In the genomic region with DNA sequence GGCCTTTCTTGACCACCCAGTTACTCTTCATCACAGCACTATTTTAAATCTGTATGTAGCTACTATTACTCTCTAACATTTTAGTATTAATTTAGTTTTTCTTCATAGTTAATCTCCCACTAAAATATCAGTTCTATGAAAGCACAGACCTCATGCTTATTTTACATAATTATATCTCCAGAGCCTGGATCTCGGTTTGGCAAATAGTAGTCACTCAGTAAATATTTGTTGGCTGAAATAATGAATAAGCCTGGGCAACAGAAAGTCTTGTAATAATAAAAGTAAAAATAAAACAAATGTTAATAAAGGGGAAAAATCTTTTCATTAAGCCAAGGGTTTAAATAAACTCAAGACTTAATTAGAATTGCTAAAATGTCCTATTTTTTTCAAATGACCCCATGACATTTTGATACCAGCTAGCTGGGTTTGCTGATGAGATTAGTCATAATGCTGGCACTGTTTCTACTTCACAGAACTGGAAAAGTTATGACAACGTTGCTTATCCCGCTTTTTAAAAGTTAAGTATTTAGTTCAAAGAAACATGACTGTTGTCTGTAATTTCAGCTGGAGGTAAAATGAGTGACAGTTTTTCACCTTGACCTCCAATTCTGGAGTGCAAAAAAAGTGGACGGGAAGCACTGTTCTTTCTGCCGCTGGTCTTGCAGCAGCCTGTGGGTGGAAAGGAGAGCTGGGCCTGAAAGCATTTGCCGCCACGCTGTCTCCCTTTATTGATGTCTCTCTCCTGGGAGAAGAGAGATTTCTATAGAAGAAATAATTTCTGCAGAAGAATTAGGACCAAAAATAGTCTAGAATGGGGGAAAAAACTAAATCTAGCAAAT, we compare ENCODE assay signal across 11 cellular contexts.
DNase-seq lines count a peak whose midpoint lies in the region; ATAC-seq and TF ChIP-seq lines count a peak whose summit lies in the region.
"Had no signal": no experiment of that assay in that cellular context is flagged by ENCODE, and none has a peak within 500 bp of the region (broad histone marks: within the 10 kb centered on the region; RNA-seq: fewer than 3 reads in every experiment).

No MANE protein-coding gene starts in this region.

- no peaks in the 10 kb centered on the region for H3K36me3 ChIP-seq in BLaER1 treated with 17β-estradiol and CSF1 and Interleukin-3, amounts not matched to agents 10 nM and 100 nM
- H3K36me3 ChIP-seq in adrenal gland (replicated peaks in 1 of 2) (no peaks in the 10 kb centered on the region), HAP-1 (replicated peaks) (no peaks in the 10 kb centered on the region)

- peak in 2 of 7 donors; percentile 23 to 33 for DNase-seq in adrenal gland
- DNase-seq in fibroblast of pulmonary artery (ENCODE audit: low read depth), result peak; percentile 18
- DNase-seq in neural crest cell (ENCODE audit: low read depth, low spot score), result no peak
- no peak for DNase-seq in stimulated activated CD4-positive, alpha-beta T cell treated with anti-CD3 and anti-CD28 coated beads, Interleukin-1b, Interleukin-23, amount 100 ng/mL, for 48 hours
- DNase-seq in HAP-1 (ENCODE audit: low spot score in 2 of 2), result no peak
- no peak for DNase-seq in Right ventricle myocardium inferior (ENCODE audit: missing footprints)
- DNase-seq: DMS79 treated with DMSO at 0.1 percent for 48 hours, NCI-H2171 treated with DMSO at 0.1 percent for 48 hours had no signal

- peak overlapping the region; percentile 40 for H3K27ac Mint-ChIP-seq in neural crest cell (ENCODE audit: unreplicated experiment)

- peak overlapping the region in 10 of 11 experiments; percentile 4 to 48 (median 22); a peak in 8 of 22 replicates for H3K4me2 ChIP-seq in BLaER1 treated with 17β-estradiol and CSF1 and Interleukin-3, amounts not matched to agents 10 nM and 100 nM

- H3K27me3 ChIP-seq in BLaER1 treated with 17β-estradiol and CSF1 and Interleukin-3, amounts not matched to agents 10 nM and 100 nM, result no peaks in the 10 kb centered on the region
- H3K27me3 ChIP-seq in adrenal gland, result no peaks in the 10 kb centered on the region
- no peaks in the 10 kb centered on the region for H3K27me3 ChIP-seq in HAP-1 (ENCODE audit: low read depth)

- no peak overlapping the region for H3K9ac ChIP-seq in BLaER1 treated with 17β-estradiol and CSF1 and Interleukin-3, amounts not matched to agents 10 nM and 100 nM

- peak overlapping the region in 5 of 11 experiments; percentile 23 to 49 (median 31); a peak in 5 of 22 replicates for H3K27ac ChIP-seq in BLaER1 treated with 17β-estradiol and CSF1 and Interleukin-3, amounts not matched to agents 10 nM and 100 nM
- peak overlapping the region; percentile 22 to 78 (median 70) for H3K27ac ChIP-seq in adrenal gland
- H3K27ac ChIP-seq: SK-N-MC had no signal

- intact Hi-C loops in adrenal gland (cut with DNase I), result no loop called here
- intact Hi-C loops in Right ventricle myocardium inferior (cut with DNase I), result no loop called here

- peak overlapping the region; percentile 13 for H3K4me3 Mint-ChIP-seq in neural crest cell

- no peak overlapping the region for H3K4me3 ChIP-seq in BLaER1 treated with 17β-estradiol and CSF1 and Interleukin-3, amounts not matched to agents 10 nM and 100 nM
- no peak overlapping the region for H3K4me3 ChIP-seq in adrenal gland
- no peak overlapping the region for H3K4me3 ChIP-seq in fibroblast of pulmonary artery (replicated peaks; ENCODE audit: low read depth, low read length)
- no peak overlapping the region for H3K4me3 ChIP-seq in HAP-1
- H3K4me3 ChIP-seq: SK-N-MC had no signal

- peaks cover 9 to 19% (median 13%) of the 10 kb centered on the region in 10 experiments; a peak in 18 of 20 replicates for H3K4me1 ChIP-seq in BLaER1 treated with 17β-estradiol and CSF1 and Interleukin-3, amounts not matched to agents 10 nM and 100 nM
- peaks cover 18 to 21% of the 10 kb centered on the region in 2 donors for H3K4me1 ChIP-seq in adrenal gland (replicated peaks in 1 of 2)
- no peaks in the 10 kb centered on the region for H3K4me1 ChIP-seq in HAP-1

- ATAC-seq in GM21825 (IDR thresholded peaks at IDR 0.05; ENCODE audit: unreplicated experiment), result no peak
- ATAC-seq in Right ventricle myocardium inferior, result no peak

- H3K9me3 Mint-ChIP-seq in neural crest cell, result no peaks in the 10 kb centered on the region

- H3K4me1 Mint-ChIP-seq in neural crest cell, result peaks cover 52% of the 10 kb centered on the region

- peaks cover 0 to 17% (median 9%) of the 10 kb centered on the region in 11 experiments; a peak in 12 of 22 replicates for H3K9me3 ChIP-seq in BLaER1 treated with 17β-estradiol and CSF1 and Interleukin-3, amounts not matched to agents 10 nM and 100 nM (replicated peaks in 1 of 11)
- H3K9me3 ChIP-seq in adrenal gland (replicated peaks in 1 of 3) (no peaks in the 10 kb centered on the region), HAP-1 (no peaks in the 10 kb centered on the region)

- TF ChIP-seq POLR2A in adrenal gland (IDR thresholded peaks at IDR 0.05), result no peak

- H4K20me1 ChIP-seq in BLaER1 treated with 17β-estradiol and CSF1 and Interleukin-3, amounts not matched to agents 10 nM and 100 nM, result no peaks in the 10 kb centered on the region

- no peak for TF ChIP-seq CTCF in adrenal gland (IDR thresholded peaks at IDR 0.05)
- TF ChIP-seq CTCF in fibroblast of pulmonary artery (IDR thresholded peaks at IDR 0.05; ENCODE audit: low read length, missing control alignments), result no peak
- no peak for TF ChIP-seq CTCF in neural crest cell (conservative IDR thresholded peaks at IDR 0.05)

- H3K36me3 Mint-ChIP-seq in neural crest cell (ENCODE audit: low read depth), result no peaks in the 10 kb centered on the region

- WGBS in adrenal gland, 4 donors, result 38 to 45% (median 40%) methylated on average over 7 of the region's 7 CpGs

- in situ Hi-C loops in HAP-1 (cut with MboI; ENCODE audit: low sequenced_read_pairs), result no loop called here

- no peaks in the 10 kb centered on the region for H3K27me3 Mint-ChIP-seq in neural crest cell (ENCODE audit: low read depth)
